8 cellular contexts compared by ENCODE assay signal in genomic region chr3:100708644-100708988, GRCh38. TPM values are rescaled to one million over a fixed set of nuclear protein-coding genes. Genes with fewer than 3 reads are reported as not detected.
DNase-seq lines count a peak whose midpoint lies in the region; ATAC-seq and TF ChIP-seq lines count a peak whose summit lies in the region.

No MANE protein-coding gene starts in this region.

- H2AK5ac ChIP-seq in mesenchymal stem cell (ENCODE audit: low read length, severe bottlenecking) = peak overlapping the region; percentile 81

- H3K27me3 ChIP-seq in cardiac muscle cell = no peaks in the 10 kb centered on the region
- H3K27me3 ChIP-seq in body of pancreas = no peaks in the 10 kb centered on the region
- no peaks in the 10 kb centered on the region for H3K27me3 ChIP-seq in mesenchymal stem cell (ENCODE audit: control insufficient read depth in 1 of 2, insufficient read depth in 1 of 2, low read length in 2 of 2)

- intact Hi-C loops in left ventricle myocardium superior (cut with micrococcal nuclease) (no loop called here), body of pancreas (cut with DNase I) (no loop called here)

- DNase-seq in cardiac muscle cell (ENCODE audit: low read depth in 1 of 2, low spot score in 1 of 2) (no peak), left ventricle myocardium superior (no peak), body of pancreas (no peak), mesenchymal stem cell (no peak), SHP77 (lab: John Stamatoyannopoulos, UW) (no peak), GM20000 (ENCODE audit: low spot score) (no peak), SHP77 treated with DMSO at 0.1 percent for 48 hours (lab: John Stamatoyannopoulos, UW) (no peak)

- peak overlapping the region; percentile 67 for H3K4me2 ChIP-seq in mesenchymal stem cell (ENCODE audit: low read length, poor library complexity, severe bottlenecking)

- peak overlapping the region; percentile 83 for H4K8ac ChIP-seq in mesenchymal stem cell (ENCODE audit: low read length)

- no peak overlapping the region for H3K23ac ChIP-seq in mesenchymal stem cell (ENCODE audit: low read length in 2 of 2)

- peak overlapping the region; percentile 43 to 69 for H3K4ac ChIP-seq in mesenchymal stem cell (ENCODE audit: low read depth in 1 of 2, low read length in 2 of 2)

- TF ChIP-seq POLR2A in body of pancreas (IDR thresholded peaks at IDR 0.05) = no peak

- peak overlapping the region; percentile 97 for H3K27ac ChIP-seq in cardiac muscle cell
- H3K27ac ChIP-seq in body of pancreas = peak overlapping the region; percentile 89 to 98 (median 93)
- peak overlapping the region; percentile 87 for H3K27ac ChIP-seq in mesenchymal stem cell (ENCODE audit: low read length, poor library complexity, severe bottlenecking)
- H3K27ac ChIP-seq in urinary bladder (ENCODE audit: low read depth) = no peak overlapping the region

- H3K4me3 ChIP-seq in cardiac muscle cell (peak overlapping the region; percentile 51), body of pancreas (no peak overlapping the region), mesenchymal stem cell (ENCODE audit: insufficient read depth in 1 of 2, low read depth in 1 of 2, low read length in 2 of 2) (peak overlapping the region in 1 of 2 experiments; percentile 70), urinary bladder (ENCODE audit: low read depth, low read length) (peak overlapping the region; percentile 33)

- H3K18ac ChIP-seq in mesenchymal stem cell (ENCODE audit: low read depth in 1 of 2, low read length in 2 of 2) = peak overlapping the region in 1 of 2 experiments; percentile 79

- no peak overlapping the region for H2BK5ac ChIP-seq in mesenchymal stem cell (ENCODE audit: low read depth, low read length, poor library complexity, severe bottlenecking)

- ATAC-seq in left ventricle myocardium superior = no peak
- no peak for ATAC-seq in body of pancreas

- H2BK15ac ChIP-seq in mesenchymal stem cell (ENCODE audit: low read depth, poor library complexity, severe bottlenecking) = no peak overlapping the region

- H4K91ac ChIP-seq in mesenchymal stem cell (ENCODE audit: low read length) = no peak overlapping the region

- no peak for TF ChIP-seq CTCF in cardiac muscle cell (IDR thresholded peaks at IDR 0.05; ENCODE audit: low read depth, low read length)
- no peak for TF ChIP-seq CTCF in body of pancreas (IDR thresholded peaks at IDR 0.05)
- no peak for TF ChIP-seq CTCF in GM20000 (IDR thresholded peaks at IDR 0.05; ENCODE audit: extremely low read depth, missing control alignments)

- WGBS in body of pancreas, 2 donors = 73 to 78% methylated on average over 3 of the region's 3 CpGs
- WGBS in mesenchymal stem cell = 96% methylated on average over 3 of the region's 3 CpGs
- WGBS in urinary bladder = 85% methylated on average over 3 of the region's 3 CpGs

- H3K9me3 ChIP-seq in cardiac muscle cell (ENCODE audit: low read depth) (no peaks in the 10 kb centered on the region), body of pancreas (no peaks in the 10 kb centered on the region), mesenchymal stem cell (ENCODE audit: control insufficient read depth, low read length) (no peaks in the 10 kb centered on the region)

- H3K36me3 ChIP-seq in cardiac muscle cell (peaks cover 6% of the 10 kb centered on the region), body of pancreas (replicated peaks in 1 of 2; ENCODE audit: insufficient read depth in 1 of 2, low read depth in 2 of 2) (no peaks in the 10 kb centered on the region), mesenchymal stem cell (ENCODE audit: control insufficient read depth in 1 of 2, insufficient read depth in 2 of 2, low read depth in 1 of 2, low read length in 2 of 2) (peaks cover 3 to 12% of the 10 kb centered on the region in 2 experiments), urinary bladder (ENCODE audit: insufficient read depth) (no peaks in the 10 kb centered on the region)

- no peaks in the 10 kb centered on the region for H3K79me1 ChIP-seq in mesenchymal stem cell (replicated peaks; ENCODE audit: low read length, poor library complexity, severe bottlenecking)

- H3K9ac ChIP-seq in mesenchymal stem cell (ENCODE audit: low read length) = peak overlapping the region; percentile 83

- peaks cover 45% of the 10 kb centered on the region for H3K4me1 ChIP-seq in cardiac muscle cell (ENCODE audit: low read depth)
- peaks cover 22% of the 10 kb centered on the region for H3K4me1 ChIP-seq in body of pancreas
- peaks cover 3% of the 10 kb centered on the region for H3K4me1 ChIP-seq in mesenchymal stem cell (ENCODE audit: control insufficient read depth, insufficient read depth, low read depth, low read length)
- H3K4me1 ChIP-seq in urinary bladder (ENCODE audit: insufficient read depth) = peaks cover 2% of the 10 kb centered on the region

- H2AFZ ChIP-seq in mesenchymal stem cell (ENCODE audit: low read depth, low read length) = no peak overlapping the region

- peak overlapping the region; percentile 24 for H2BK120ac ChIP-seq in mesenchymal stem cell (ENCODE audit: low read depth, low read length)

- no peak overlapping the region for H3K14ac ChIP-seq in mesenchymal stem cell (ENCODE audit: low read length in 2 of 2)

- no peak overlapping the region for H2BK12ac ChIP-seq in mesenchymal stem cell (ENCODE audit: low read length in 2 of 2)

RNA-seq across cellular contexts. Expression of gene TFG, which starts 0.7 kb away (rescaled TPM):
- 136 and 187 TPM in 2 replicates for total RNA-seq in cardiac muscle cell
- 314 and 365 TPM in 2 replicates for polyA plus RNA-seq in cardiac muscle cell
- total RNA-seq in left ventricle myocardium superior = 116 TPM
- 10 to 100 TPM; 46.1 to 55.8 TPM for total RNA-seq in body of pancreas
- 185 TPM for polyA plus RNA-seq in mesenchymal stem cell (2013, experiment 1 of 2)
- polyA plus RNA-seq in mesenchymal stem cell (2013, experiment 2 of 2) = 191 TPM
- total RNA-seq in urinary bladder = 101 TPM
- polyA plus RNA-seq in urinary bladder = 64.7 TPM

Comparison
In these comparisons a context has a peak if more than half of its experiments do, and no peak if none do; other contexts are left out.
1. H3K4me3 ChIP-seq: peak in cardiac muscle cell (single experiment) and urinary bladder (single experiment); none in body of pancreas (0 of 2).